8 cellular contexts compared by ENCODE assay signal in the genomic region with DNA sequence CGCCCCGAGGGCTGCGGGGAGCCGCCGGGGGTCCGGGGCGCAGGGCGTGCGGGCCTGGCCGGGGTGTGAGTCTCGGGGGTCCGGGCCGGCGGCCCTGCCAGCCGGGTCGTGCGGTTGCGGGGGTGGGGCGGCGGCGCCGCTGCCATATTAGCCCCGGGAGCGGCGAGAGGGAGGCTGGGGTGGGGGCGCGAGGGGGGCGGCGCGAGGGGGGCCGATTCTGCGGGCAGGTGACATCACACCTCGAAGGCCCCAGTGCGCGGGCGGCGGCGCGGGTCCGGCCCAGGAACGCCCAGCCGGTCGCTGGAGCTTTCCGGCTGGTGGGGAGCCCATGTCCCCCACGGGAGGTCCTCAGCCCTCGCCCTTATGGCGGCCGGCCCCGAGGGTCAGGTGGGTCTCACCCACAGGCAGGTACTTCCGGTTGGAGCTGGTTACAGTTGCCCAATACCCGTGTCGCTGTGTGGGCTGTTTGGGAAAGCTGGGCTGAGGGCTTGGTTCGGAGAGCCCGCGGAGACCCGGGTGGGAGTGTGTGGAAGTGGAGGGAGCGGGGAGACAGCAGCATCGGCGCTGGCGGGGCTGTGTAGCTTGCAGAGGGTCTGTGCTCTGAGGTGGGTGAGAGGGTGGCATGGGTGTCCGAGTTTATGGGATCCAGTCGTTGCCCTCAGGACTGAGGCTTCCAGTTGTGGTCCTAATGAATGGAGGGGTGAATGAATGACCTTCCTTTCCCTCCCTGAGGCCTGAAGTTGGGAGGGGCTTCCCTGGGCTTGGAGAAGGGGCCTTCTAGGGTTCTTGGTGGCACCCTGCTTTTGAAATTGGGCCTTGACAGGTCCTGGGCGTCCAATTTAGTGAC. TPM values are rescaled to one million over a fixed set of nuclear protein-coding genes. Genes with fewer than 3 reads are reported as not detected.
DNase-seq lines count a peak whose midpoint lies in the region; ATAC-seq, FAIRE-seq and TF ChIP-seq lines count a peak whose summit lies in the region.

No MANE protein-coding gene starts in this region.

- H3K79me2 ChIP-seq in keratinocyte (ENCODE audit: control insufficient read depth, insufficient read depth, low read length), result peaks cover 56% of the 10 kb centered on the region

- H3K36me3 Mint-ChIP-seq in IgD-negative memory B cell, result peaks cover 5% of the 10 kb centered on the region
- H3K36me3 Mint-ChIP-seq in activated naive CD8-positive, alpha-beta T cell treated with anti-CD3 and anti-CD28 coated beads, Interleukin-2, amount 50 U/mL, for 24 hours (ENCODE audit: low read depth), result peaks cover 12% of the 10 kb centered on the region

- H3K36me3 ChIP-seq in BE2C, result peaks cover 12% of the 10 kb centered on the region
- H3K36me3 ChIP-seq in keratinocyte (ENCODE audit: control insufficient read depth in 2 of 2, extremely low read depth in 1 of 2, insufficient read depth in 2 of 2, low read length in 2 of 2), result peaks cover 5 to 6% of the 10 kb centered on the region in 2 experiments

- H3K27me3 ChIP-seq in BE2C (no peaks in the 10 kb centered on the region), keratinocyte (ENCODE audit: control insufficient read depth, extremely low read depth, insufficient read depth, low read length) (no peaks in the 10 kb centered on the region)

- no peak overlapping the region for H2AFZ ChIP-seq in keratinocyte (ENCODE audit: control insufficient read depth, low read length)

- H3K27ac Mint-ChIP-seq in IgD-negative memory B cell, result peak overlapping the region; percentile 95 to 100 (median 99)
- H3K27ac Mint-ChIP-seq in activated naive CD8-positive, alpha-beta T cell treated with anti-CD3 and anti-CD28 coated beads, Interleukin-2, amount 50 U/mL, for 24 hours, result peak overlapping the region; percentile 91

- peak overlapping the region; percentile 93 for H3K9ac ChIP-seq in keratinocyte (ENCODE audit: control insufficient read depth, extremely low read depth, insufficient read depth, low read length)

- peak overlapping the region; percentile 91 to 97 (median 94) for H3K4me3 Mint-ChIP-seq in IgD-negative memory B cell
- peak overlapping the region; percentile 90 for H3K4me3 Mint-ChIP-seq in activated naive CD8-positive, alpha-beta T cell treated with anti-CD3 and anti-CD28 coated beads, Interleukin-2, amount 50 U/mL, for 24 hours

- H3K4me1 ChIP-seq in BE2C (peaks cover 6% of the 10 kb centered on the region; the same call in 1 of the 2 replicates), keratinocyte (ENCODE audit: control insufficient read depth, extremely low read depth, insufficient read depth, low read length) (peaks cover 32% of the 10 kb centered on the region)

- H3K4me3 ChIP-seq in BE2C (ENCODE audit: low read depth, low read length), result peak overlapping the region; percentile 81
- H3K4me3 ChIP-seq in keratinocyte (ENCODE audit: control insufficient read depth in 2 of 3, extremely low read depth in 1 of 3, insufficient read depth in 2 of 3, low read depth in 1 of 3, low read length in 3 of 3), result peak overlapping the region; percentile 70 to 90 (median 88)

- no peaks in the 10 kb centered on the region for H3K9me3 Mint-ChIP-seq in IgD-negative memory B cell
- no peaks in the 10 kb centered on the region for H3K9me3 Mint-ChIP-seq in activated naive CD8-positive, alpha-beta T cell treated with anti-CD3 and anti-CD28 coated beads, Interleukin-2, amount 50 U/mL, for 24 hours

- peak overlapping the region; percentile 82 for H3K4me2 ChIP-seq in keratinocyte (ENCODE audit: control insufficient read depth, extremely low read depth, insufficient read depth, low read depth, low read length)

- peaks cover 2% of the 10 kb centered on the region for H3K27me3 Mint-ChIP-seq in IgD-negative memory B cell
- no peaks in the 10 kb centered on the region for H3K27me3 Mint-ChIP-seq in activated naive CD8-positive, alpha-beta T cell treated with anti-CD3 and anti-CD28 coated beads, Interleukin-2, amount 50 U/mL, for 24 hours

- FAIRE-seq in keratinocyte (lab: Jason Lieb, UNC), result no peak

- H3K9me3 ChIP-seq in BE2C, result no peaks in the 10 kb centered on the region
- no peaks in the 10 kb centered on the region for H3K9me3 ChIP-seq in keratinocyte (ENCODE audit: control insufficient read depth, low read depth, low read length)

- H3K27ac ChIP-seq in keratinocyte (ENCODE audit: control insufficient read depth, insufficient read depth, low read length), result peak overlapping the region; percentile 69

- DNase-seq in BE2C (no peak), keratinocyte (ENCODE audit: low read depth, low spot score) (no peak), NAMALWA (ENCODE audit: low spot score) (no peak)
- peak; percentile 44 for DNase-seq in activated naive CD8-positive, alpha-beta T cell treated with anti-CD3 and anti-CD28 coated beads, Interleukin-2, amount 50 U/mL, for 24 hours
- DNase-seq in stimulated activated naive CD4-positive, alpha-beta T cell (lab: John Stamatoyannopoulos, UW), result peak in 5 of 6 experiments; percentile 37 to 67 (median 56)

- peaks cover 52 to 57% (median 52%) of the 10 kb centered on the region in 3 donors for H3K4me1 Mint-ChIP-seq in IgD-negative memory B cell
- peaks cover 62% of the 10 kb centered on the region for H3K4me1 Mint-ChIP-seq in activated naive CD8-positive, alpha-beta T cell treated with anti-CD3 and anti-CD28 coated beads, Interleukin-2, amount 50 U/mL, for 24 hours

- peaks cover 37% of the 10 kb centered on the region for H4K20me1 ChIP-seq in keratinocyte (ENCODE audit: control insufficient read depth, extremely low read depth, insufficient read depth, low read length)

- TF ChIP-seq CTCF in BE2C (IDR thresholded peaks at IDR 0.05; ENCODE audit: low read depth, low read length) (no peak), keratinocyte (optimal IDR thresholded peaks at IDR 0.05 in 1 of 3, IDR thresholded peaks at IDR 0.05 in 1 of 3, conservative IDR thresholded peaks at IDR 0.05 in 1 of 3; ENCODE audit: extremely low read depth in 1 of 3, insufficient read depth in 2 of 3, low read length in 3 of 3) (no peak)

- H3K9me1 ChIP-seq in keratinocyte (ENCODE audit: control insufficient read depth, extremely low read depth, insufficient read depth, low read length), result peaks cover 14% of the 10 kb centered on the region

- dilution Hi-C loops in keratinocyte (cut with MboI; ENCODE audit: extremely low pct_ligation_motif_present, low sequenced_read_pairs), result no loop called here

- peak; percentile 6 for ATAC-seq in activated naive CD8-positive, alpha-beta T cell treated with anti-CD3 and anti-CD28 coated beads, Interleukin-2, amount 50 U/mL, for 24 hours
- no peak for ATAC-seq in GM21423 (IDR thresholded peaks at IDR 0.05; ENCODE audit: unreplicated experiment)
- ATAC-seq in activated CD4-positive, CD25-positive, alpha-beta regulatory T cell treated with anti-CD3 and anti-CD28 coated beads, Interleukin-2, amount 50 U/mL, for 24 hours, result no peak

RNA-seq across cellular contexts. Expression of a gene that starts 0.8 kb away (rescaled TPM):
- 645 TPM for polyA plus RNA-seq in BE2C (2012; ENCODE audit: insufficient read depth, insufficient read length, low read depth)
- 105 TPM for polyA plus RNA-seq in IgD-negative memory B cell
- 10.6 to 109 TPM (median 11.4 TPM) in 3 replicates for polyA plus RNA-seq in keratinocyte
- polyA plus RNA-seq in keratinocyte (2011; ENCODE audit: low read depth), result 169 TPM
- 40.0 and 100 TPM in 2 replicates for polyA plus RNA-seq in keratinocyte (2011; cell fraction: cytosol; rRNA removed)
- polyA plus RNA-seq in keratinocyte (2011; cell fraction: nucleus; rRNA removed), result 79.4 and 81.9 TPM in 2 replicates
- 218 and 435 TPM in 2 replicates for polyA plus RNA-seq in keratinocyte (2012; ENCODE audit: low replicate concordance)
- 17.6 to 114 TPM (median 20.6 TPM) in 3 replicates for polyA minus RNA-seq in keratinocyte
- polyA minus RNA-seq in keratinocyte (2011; cell fraction: cytosol; rRNA and poly(A)+ RNA removed), result 241 TPM
- polyA minus RNA-seq in keratinocyte (2011; cell fraction: nucleus; rRNA and poly(A)+ RNA removed), result 36.1 and 43.0 TPM in 2 replicates

RNA-seq across cellular contexts. Expression of a gene that starts 5.6 kb away (rescaled TPM):
- 39.4 TPM for polyA plus RNA-seq in BE2C (2012; ENCODE audit: insufficient read depth, insufficient read length, low read depth)
- polyA plus RNA-seq in IgD-negative memory B cell, result 22.2 TPM
- polyA plus RNA-seq in keratinocyte, result 8.9 to 26.3 TPM (median 12.0 TPM) in 3 replicates
- 5.7 TPM for polyA plus RNA-seq in keratinocyte (2011; ENCODE audit: low read depth)
- 4.4 and 8.3 TPM in 2 replicates for polyA plus RNA-seq in keratinocyte (2011; cell fraction: cytosol; rRNA removed)
- polyA plus RNA-seq in keratinocyte (2011; cell fraction: nucleus; rRNA removed), result 56.9 and 74.4 TPM in 2 replicates
- 9.4 and 10.2 TPM in 2 replicates for polyA plus RNA-seq in keratinocyte (2012; ENCODE audit: low replicate concordance)
- 11.3 to 14.6 TPM (median 12.1 TPM) in 3 replicates for polyA minus RNA-seq in keratinocyte
- polyA minus RNA-seq in keratinocyte (2011; cell fraction: cytosol; rRNA and poly(A)+ RNA removed), result 26.7 TPM
- polyA minus RNA-seq in keratinocyte (2011; cell fraction: nucleus; rRNA and poly(A)+ RNA removed), result 23.6 and 25.0 TPM in 2 replicates

RNA-seq across cellular contexts. Expression of a gene that starts 16.7 kb away (rescaled TPM):
- polyA plus RNA-seq in BE2C (2012; ENCODE audit: insufficient read depth, insufficient read length, low read depth), result 4.7 TPM
- polyA plus RNA-seq in IgD-negative memory B cell, result 6.2 TPM
- not detected in 3 replicates for polyA plus RNA-seq in keratinocyte
- not detected for polyA plus RNA-seq in keratinocyte (2011; ENCODE audit: low read depth)
- not detected in 2 replicates for polyA plus RNA-seq in keratinocyte (2011; cell fraction: cytosol; rRNA removed)
- not detected in 2 replicates for polyA plus RNA-seq in keratinocyte (2011; cell fraction: nucleus; rRNA removed)
- 1.5 and 2.8 TPM in 2 replicates for polyA plus RNA-seq in keratinocyte (2012; ENCODE audit: low replicate concordance)
- polyA minus RNA-seq in keratinocyte, result 0.33 TPM in 1 of 3 replicates, not detected in the others
- not detected for polyA minus RNA-seq in keratinocyte (2011; cell fraction: cytosol; rRNA and poly(A)+ RNA removed)
- not detected in 2 replicates for polyA minus RNA-seq in keratinocyte (2011; cell fraction: nucleus; rRNA and poly(A)+ RNA removed)

RNA-seq across cellular contexts. Expression of a gene that starts 23.3 kb away (rescaled TPM):
- polyA plus RNA-seq in BE2C (2012; ENCODE audit: insufficient read depth, insufficient read length, low read depth), result 52.4 TPM
- 45.1 TPM for polyA plus RNA-seq in IgD-negative memory B cell
- 23.4 to 27.2 TPM (median 23.6 TPM) in 3 replicates for polyA plus RNA-seq in keratinocyte
- 10.4 TPM for polyA plus RNA-seq in keratinocyte (2011; ENCODE audit: low read depth)
- 16.0 and 32.3 TPM in 2 replicates for polyA plus RNA-seq in keratinocyte (2011; cell fraction: cytosol; rRNA removed)
- 42.7 and 47.8 TPM in 2 replicates for polyA plus RNA-seq in keratinocyte (2011; cell fraction: nucleus; rRNA removed)
- polyA plus RNA-seq in keratinocyte (2012; ENCODE audit: low replicate concordance), result 13.2 and 14.3 TPM in 2 replicates
- polyA minus RNA-seq in keratinocyte, result 21.9 to 44.1 TPM (median 37.6 TPM) in 3 replicates
- 18.0 TPM for polyA minus RNA-seq in keratinocyte (2011; cell fraction: cytosol; rRNA and poly(A)+ RNA removed)
- 25.7 and 39.8 TPM in 2 replicates for polyA minus RNA-seq in keratinocyte (2011; cell fraction: nucleus; rRNA and poly(A)+ RNA removed)

RNA-seq across cellular contexts. Expression of a gene that starts 39.6 kb away (rescaled TPM):
- 27.6 TPM for polyA plus RNA-seq in BE2C (2012; ENCODE audit: insufficient read depth, insufficient read length, low read depth)
- polyA plus RNA-seq in IgD-negative memory B cell (3.3 TPM), keratinocyte (2.4 to 3.6 TPM (median 3.0 TPM) in 3 replicates)
- 0.49 TPM for polyA plus RNA-seq in keratinocyte (2011; ENCODE audit: low read depth)
- polyA plus RNA-seq in keratinocyte (2011; cell fraction: cytosol; rRNA removed), result 2.9 and 3.1 TPM in 2 replicates
- polyA plus RNA-seq in keratinocyte (2011; cell fraction: nucleus; rRNA removed), result 8.8 and 10.1 TPM in 2 replicates
- polyA plus RNA-seq in keratinocyte (2012; ENCODE audit: low replicate concordance), result 1.6 and 4.4 TPM in 2 replicates
- 6.2 to 9.5 TPM (median 7.9 TPM) in 3 replicates for polyA minus RNA-seq in keratinocyte
- 9.8 TPM for polyA minus RNA-seq in keratinocyte (2011; cell fraction: cytosol; rRNA and poly(A)+ RNA removed)
- 10.2 and 11.2 TPM in 2 replicates for polyA minus RNA-seq in keratinocyte (2011; cell fraction: nucleus; rRNA and poly(A)+ RNA removed)

Comparison
In these comparisons a context has a peak if more than half of its experiments do, and no peak if none do; other contexts are left out.
1. DNase-seq: peak in activated naive CD8-positive, alpha-beta T cell treated with anti-CD3 and anti-CD28 coated beads, Interleukin-2, amount 50 U/mL, for 24 hours (single experiment) and stimulated activated naive CD4-positive, alpha-beta T cell (5 of 6); none in BE2C (single experiment), keratinocyte (single experiment) and NAMALWA (single experiment).